In genomic region chr4:141858437-141858836, GRCh38 we compare ENCODE assay signal across 8 cellular contexts.
"Had no signal": no experiment of that assay in that cellular context is flagged by ENCODE, and none has a peak within 500 bp of the region (broad histone marks: within the 10 kb centered on the region; RNA-seq: fewer than 3 reads in every experiment).

No MANE protein-coding gene starts in this region.

- H3K36me3 ChIP-seq: HAP-1 had no signal

- H3K9me3 ChIP-seq: HAP-1 had no signal

- H3K9ac ChIP-seq: GM23248 had no signal

- ATAC-seq: HCT116, HepG2 had no signal

- DNase-seq: GM23248, GOT3, H7, HFFc6 had no signal

- H3K27ac ChIP-seq: GM23248, HL-60 had no signal

- H3K4me3 ChIP-seq: GM23248, HAP-1 had no signal

- H3K4me1 ChIP-seq: HAP-1 had no signal

- H2AFZ ChIP-seq: GM23248 had no signal
